Comparison of ENCODE assay signal across 8 cellular contexts in the genomic region with DNA sequence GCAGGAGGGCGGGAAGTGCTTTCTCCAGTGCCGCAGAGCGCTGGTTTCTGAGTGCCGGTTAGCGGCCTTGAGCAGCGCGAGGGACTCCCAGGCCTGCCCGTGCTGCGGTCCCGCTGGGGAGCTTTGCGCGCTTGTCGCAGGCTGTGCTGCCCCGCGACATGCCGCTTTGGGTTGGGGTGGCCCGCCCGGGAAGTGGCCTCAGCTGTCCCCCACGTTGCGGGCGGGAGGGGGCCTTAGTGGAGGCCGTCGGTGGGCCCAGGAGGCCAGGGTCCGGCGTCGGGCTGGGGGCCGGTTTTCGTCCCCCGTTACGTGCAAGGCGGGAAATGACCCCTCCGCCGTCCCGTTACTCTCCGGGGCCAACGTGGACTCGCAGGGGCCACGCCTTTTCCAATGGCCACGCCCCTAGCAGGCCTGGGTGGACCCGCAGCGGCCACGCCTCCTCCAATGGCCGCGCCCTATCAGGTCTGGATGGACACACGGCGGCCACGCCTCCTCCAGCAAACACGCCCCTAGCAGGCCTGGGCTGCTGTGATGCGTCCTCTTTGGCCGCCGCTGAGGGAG. TPM values are rescaled to one million over a fixed set of nuclear protein-coding genes. Genes with fewer than 3 reads are reported as not detected.
DNase-seq lines count a peak whose midpoint lies in the region; ATAC-seq and TF ChIP-seq lines count a peak whose summit lies in the region.

No MANE protein-coding gene starts in this region.

- peaks cover 13% of the 10 kb centered on the region for H3K9me3 Mint-ChIP-seq in activated CD4-positive, alpha-beta memory T cell treated with anti-CD3 and anti-CD28 coated beads for 36 hours

- H3K36me3 Mint-ChIP-seq in activated CD4-positive, alpha-beta memory T cell treated with anti-CD3 and anti-CD28 coated beads for 36 hours = peaks cover 17% of the 10 kb centered on the region

- H3K36me3 ChIP-seq in liver (ENCODE audit: control insufficient read depth in 4 of 4, insufficient read depth in 3 of 4, low read depth in 1 of 4, low read length in 3 of 4) = no peaks in the 10 kb centered on the region

- peak overlapping the region; percentile 95 for H3K4me3 Mint-ChIP-seq in activated CD4-positive, alpha-beta memory T cell treated with anti-CD3 and anti-CD28 coated beads for 36 hours

- no peak for TF ChIP-seq RAD21 in liver (IDR thresholded peaks at IDR 0.05)

- intact Hi-C loops in activated CD4-positive, alpha-beta memory T cell treated with anti-CD3 and anti-CD28 coated beads for 36 hours (cut with micrococcal nuclease) = loop anchor here (1.0 to 10.0 kb wide), 6 partner anchors 10 to 277 kb away; a partner anchor contains a TSS

- CTCF ChIA-PET in activated CD4-positive, alpha-beta memory T cell treated with anti-CD3 and anti-CD28 coated beads for 36 hours (lab: Charles Lee) = interaction anchor here (1.6 to 2.8 kb wide), 3 partner anchors 10 to 125 kb away, joined by 8 to 13 read pairs (median 11); a partner anchor contains a TSS

- peak overlapping the region; percentile 59 to 81 (median 72) for H3K4me3 ChIP-seq in liver (ENCODE audit: low read depth in 1 of 3, low read length in 3 of 3)

- WGBS in liver = under 1% methylated on average over 51 of the region's 51 CpGs

- H3K27ac ChIP-seq in liver (ENCODE audit: low read depth in 1 of 2, low read length in 2 of 2) = peak overlapping the region; percentile 98

- H3K9ac ChIP-seq in liver (ENCODE audit: low read depth in 1 of 2, low read length in 2 of 2) = peak overlapping the region; percentile 41 to 66

- H3K27me3 ChIP-seq in liver (ENCODE audit: control insufficient read depth in 4 of 4, insufficient read depth in 4 of 4, low read length in 3 of 4) = no peaks in the 10 kb centered on the region

- TF ChIP-seq CTCF in liver (IDR thresholded peaks at IDR 0.05; ENCODE audit: low read depth, low read length, missing input control) = no peak

- H3K4me1 ChIP-seq in liver (ENCODE audit: control insufficient read depth in 4 of 4, insufficient read depth in 4 of 4, low read length in 3 of 4) = peaks cover 11 to 36% (median 31%) of the 10 kb centered on the region in 4 donors

- H3K4me1 Mint-ChIP-seq in activated CD4-positive, alpha-beta memory T cell treated with anti-CD3 and anti-CD28 coated beads for 36 hours (ENCODE audit: low read depth) = peaks cover 45% of the 10 kb centered on the region

- peak overlapping the region; percentile 95 for H3K27ac Mint-ChIP-seq in activated CD4-positive, alpha-beta memory T cell treated with anti-CD3 and anti-CD28 coated beads for 36 hours

- DNase-seq in AML-193 (lab: John Stamatoyannopoulos, UW) = peak; percentile 79 to 88
- peak; percentile 91 for DNase-seq in NCI-H69 (lab: John Stamatoyannopoulos, UW)
- peak; percentile 95 for DNase-seq in activated CD4-positive, alpha-beta memory T cell treated with anti-CD3 and anti-CD28 coated beads for 36 hours
- DNase-seq in dermis microvascular lymphatic vessel endothelial cell (ENCODE audit: low read depth in 2 of 2) = peak; percentile 92 to 97
- DNase-seq in stimulated activated CD4-positive, alpha-beta T cell treated with anti-CD3 and anti-CD28 coated beads, Interleukin-4, amount 100 ng/mL, for 1 hour = peak; percentile 85

- POLR2A ChIA-PET in activated CD4-positive, alpha-beta memory T cell treated with anti-CD3 and anti-CD28 coated beads for 36 hours (lab: Charles Lee) = no interaction called here

- peak; percentile 52 for ATAC-seq in GM19025 (IDR thresholded peaks at IDR 0.05; ENCODE audit: low read depth, unreplicated experiment)
- peak; percentile 59 for ATAC-seq in HG03342 (IDR thresholded peaks at IDR 0.05; ENCODE audit: unreplicated experiment)

- H3K9me3 ChIP-seq in liver (ENCODE audit: control insufficient read depth in 4 of 4, low read length in 3 of 4) = no peaks in the 10 kb centered on the region

- no peaks in the 10 kb centered on the region for H3K27me3 Mint-ChIP-seq in activated CD4-positive, alpha-beta memory T cell treated with anti-CD3 and anti-CD28 coated beads for 36 hours

TF ChIP-seq in liver, 16 proteins besides CTCF, POLR2A, EP300 and RAD21:
- TF ChIP-seq, protein P1, sequence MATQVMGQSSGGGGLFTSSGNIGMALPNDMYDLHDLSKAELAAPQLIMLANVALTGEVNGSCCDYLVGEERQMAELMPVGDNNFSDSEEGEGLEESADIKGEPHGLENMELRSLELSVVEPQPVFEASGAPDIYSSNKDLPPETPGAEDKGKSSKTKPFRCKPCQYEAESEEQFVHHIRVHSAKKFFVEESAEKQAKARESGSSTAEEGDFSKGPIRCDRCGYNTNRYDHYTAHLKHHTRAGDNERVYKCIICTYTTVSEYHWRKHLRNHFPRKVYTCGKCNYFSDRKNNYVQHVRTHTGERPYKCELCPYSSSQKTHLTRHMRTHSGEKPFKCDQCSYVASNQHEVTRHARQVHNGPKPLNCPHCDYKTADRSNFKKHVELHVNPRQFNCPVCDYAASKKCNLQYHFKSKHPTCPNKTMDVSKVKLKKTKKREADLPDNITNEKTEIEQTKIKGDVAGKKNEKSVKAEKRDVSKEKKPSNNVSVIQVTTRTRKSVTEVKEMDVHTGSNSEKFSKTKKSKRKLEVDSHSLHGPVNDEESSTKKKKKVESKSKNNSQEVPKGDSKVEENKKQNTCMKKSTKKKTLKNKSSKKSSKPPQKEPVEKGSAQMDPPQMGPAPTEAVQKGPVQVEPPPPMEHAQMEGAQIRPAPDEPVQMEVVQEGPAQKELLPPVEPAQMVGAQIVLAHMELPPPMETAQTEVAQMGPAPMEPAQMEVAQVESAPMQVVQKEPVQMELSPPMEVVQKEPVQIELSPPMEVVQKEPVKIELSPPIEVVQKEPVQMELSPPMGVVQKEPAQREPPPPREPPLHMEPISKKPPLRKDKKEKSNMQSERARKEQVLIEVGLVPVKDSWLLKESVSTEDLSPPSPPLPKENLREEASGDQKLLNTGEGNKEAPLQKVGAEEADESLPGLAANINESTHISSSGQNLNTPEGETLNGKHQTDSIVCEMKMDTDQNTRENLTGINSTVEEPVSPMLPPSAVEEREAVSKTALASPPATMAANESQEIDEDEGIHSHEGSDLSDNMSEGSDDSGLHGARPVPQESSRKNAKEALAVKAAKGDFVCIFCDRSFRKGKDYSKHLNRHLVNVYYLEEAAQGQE (IDR thresholded peaks at IDR 0.05) = peak; percentile 29
- TF ChIP-seq NR2F2 (IDR thresholded peaks at IDR 0.05) = no peak
- no peak for TF ChIP-seq TAF1 (conservative IDR thresholded peaks at IDR 0.05)
- peak; percentile 67 for TF ChIP-seq SP1 (IDR thresholded peaks at IDR 0.05)
- TF ChIP-seq GABPA (IDR thresholded peaks at IDR 0.05 in 1 of 2, conservative IDR thresholded peaks at IDR 0.05 in 1 of 2) = no peak
- TF ChIP-seq, protein P2, sequence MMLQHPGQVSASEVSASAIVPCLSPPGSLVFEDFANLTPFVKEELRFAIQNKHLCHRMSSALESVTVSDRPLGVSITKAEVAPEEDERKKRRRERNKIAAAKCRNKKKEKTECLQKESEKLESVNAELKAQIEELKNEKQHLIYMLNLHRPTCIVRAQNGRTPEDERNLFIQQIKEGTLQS (IDR thresholded peaks at IDR 0.05) = no peak
- TF ChIP-seq, protein P3, sequence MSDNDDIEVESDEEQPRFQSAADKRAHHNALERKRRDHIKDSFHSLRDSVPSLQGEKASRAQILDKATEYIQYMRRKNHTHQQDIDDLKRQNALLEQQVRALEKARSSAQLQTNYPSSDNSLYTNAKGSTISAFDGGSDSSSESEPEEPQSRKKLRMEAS (IDR thresholded peaks at IDR 0.05) = peak; percentile 27
- TF ChIP-seq, protein P4, sequence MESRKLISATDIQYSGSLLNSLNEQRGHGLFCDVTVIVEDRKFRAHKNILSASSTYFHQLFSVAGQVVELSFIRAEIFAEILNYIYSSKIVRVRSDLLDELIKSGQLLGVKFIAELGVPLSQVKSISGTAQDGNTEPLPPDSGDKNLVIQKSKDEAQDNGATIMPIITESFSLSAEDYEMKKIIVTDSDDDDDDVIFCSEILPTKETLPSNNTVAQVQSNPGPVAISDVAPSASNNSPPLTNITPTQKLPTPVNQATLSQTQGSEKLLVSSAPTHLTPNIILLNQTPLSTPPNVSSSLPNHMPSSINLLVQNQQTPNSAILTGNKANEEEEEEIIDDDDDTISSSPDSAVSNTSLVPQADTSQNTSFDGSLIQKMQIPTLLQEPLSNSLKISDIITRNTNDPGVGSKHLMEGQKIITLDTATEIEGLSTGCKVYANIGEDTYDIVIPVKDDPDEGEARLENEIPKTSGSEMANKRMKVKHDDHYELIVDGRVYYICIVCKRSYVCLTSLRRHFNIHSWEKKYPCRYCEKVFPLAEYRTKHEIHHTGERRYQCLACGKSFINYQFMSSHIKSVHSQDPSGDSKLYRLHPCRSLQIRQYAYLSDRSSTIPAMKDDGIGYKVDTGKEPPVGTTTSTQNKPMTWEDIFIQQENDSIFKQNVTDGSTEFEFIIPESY (IDR thresholded peaks at IDR 0.05) = no peak
- TF ChIP-seq RXRA (IDR thresholded peaks at IDR 0.05) = no peak
- TF ChIP-seq FOXA1 (IDR thresholded peaks at IDR 0.05) = no peak
- no peak for TF ChIP-seq FOXA2 (IDR thresholded peaks at IDR 0.05)
- no peak for TF ChIP-seq EGR1 (IDR thresholded peaks at IDR 0.05; ENCODE audit: low read depth in 2 of 2)
- TF ChIP-seq HNF4A (conservative IDR thresholded peaks at IDR 0.05) = peak in 1 of 2 donors; percentile 13
- TF ChIP-seq YY1 (IDR thresholded peaks at IDR 0.05) = peak; percentile 1
- no peak for TF ChIP-seq JUND (IDR thresholded peaks at IDR 0.05)
- TF ChIP-seq HNF4G (IDR thresholded peaks at IDR 0.05) = no peak

RNA-seq across cellular contexts. Expression of a gene that starts 1.0 kb away (rescaled TPM):
- total RNA-seq in activated CD4-positive, alpha-beta memory T cell treated with anti-CD3 and anti-CD28 coated beads for 36 hours = 10 to 100 TPM; 32.8 to 33.5 TPM
- total RNA-seq in dermis microvascular lymphatic vessel endothelial cell (21.4 and 30.2 TPM in 2 replicates), liver (10 to 100 TPM; 15.9 to 17.0 TPM)
- polyA plus RNA-seq in liver = 10 to 100 TPM; 10.4 to 11.8 TPM

RNA-seq across cellular contexts. Expression of a gene that starts 43.8 kb away (rescaled TPM):
- total RNA-seq in activated CD4-positive, alpha-beta memory T cell treated with anti-CD3 and anti-CD28 coated beads for 36 hours = 1 to 10 TPM; 7.5 to 8.3 TPM
- 11.2 and 11.4 TPM in 2 replicates for total RNA-seq in dermis microvascular lymphatic vessel endothelial cell
- 1 to 10 TPM; 4.2 to 6.1 TPM for total RNA-seq in liver
- polyA plus RNA-seq in liver = 1 to 10 TPM in 1 of 2 donors, under 1 TPM in 1; 0.92 to 1.6 TPM

RNA-seq across cellular contexts. Expression of a gene that starts 44.0 kb away (rescaled TPM):
- 10 to 100 TPM; 29.0 to 32.8 TPM for total RNA-seq in activated CD4-positive, alpha-beta memory T cell treated with anti-CD3 and anti-CD28 coated beads for 36 hours
- total RNA-seq in dermis microvascular lymphatic vessel endothelial cell (12.2 and 20.6 TPM in 2 replicates), liver (10 to 100 TPM in 1 of 2 donors, 1 to 10 TPM in 1; 9.1 to 23.2 TPM)
- polyA plus RNA-seq in liver = 10 to 100 TPM in 1 of 2 donors, 1 to 10 TPM in 1; 7.5 to 14.9 TPM

Comparison
In these comparisons a context has a peak if more than half of its experiments do, and no peak if none do; other contexts are left out.
1. Peak in every context shown above with its lines: DNase-seq, ATAC-seq, H3K4me3 ChIP-seq and H3K27ac ChIP-seq.